In genomic region chr5:101728933-101729332, GRCh38 we compare ENCODE assay signal across 12 cellular contexts.
DNase-seq lines count a peak whose midpoint lies in the region; ATAC-seq and TF ChIP-seq lines count a peak whose summit lies in the region.
"Had no signal": no experiment of that assay in that cellular context is flagged by ENCODE, and none has a peak within 500 bp of the region (broad histone marks: within the 10 kb centered on the region; RNA-seq: fewer than 3 reads in every experiment).

No MANE protein-coding gene starts in this region.

- intact Hi-C loops in HCT116 (cut with micrococcal nuclease), result no loop called here

- no peak overlapping the region for H3K27ac ChIP-seq in HCT116 (ENCODE audit: low read depth, low read length)
- H3K27ac ChIP-seq: body of pancreas had no signal

- DNase-seq in DMS153 treated with DMSO at 0.1 percent for 48 hours (lab: John Stamatoyannopoulos, UW; ENCODE audit: unreplicated experiment), result peak; percentile 11
- no peak for DNase-seq in DMS153 (lab: John Stamatoyannopoulos, UW)
- DNase-seq in HCT116 (ENCODE audit: low read depth, low spot score), result peak; percentile 19
- DNase-seq in RKO (ENCODE audit: low spot score), result peak; percentile 52
- DNase-seq in kidney epithelial cell (ENCODE audit: low read depth), result no peak
- DNase-seq: activated T-cell treated with anti-CD3 and anti-CD28 coated beads, Interleukin-2, amount 50 U/mL, for 4 hours; body of pancreas; occipital lobe; stimulated activated CD4-positive, alpha-beta T cell treated with anti-CD3 and anti-CD28 coated beads, Interleukin-2, amount 100 ng/mL, for 24 hours had no signal

- no peaks in the 10 kb centered on the region for H3K36me3 ChIP-seq in HCT116 (ENCODE audit: control insufficient read depth in 1 of 2, insufficient read depth in 2 of 2, low read length in 2 of 2)
- no peaks in the 10 kb centered on the region for H3K36me3 ChIP-seq in kidney epithelial cell (ENCODE audit: control insufficient read depth, insufficient read depth, low read length)

- H3K4me3 ChIP-seq in HCT116 (replicated peaks in 1 of 2; ENCODE audit: low read depth in 1 of 2, low read length in 2 of 2) (no peak overlapping the region), kidney epithelial cell (ENCODE audit: low read depth, low read length) (no peak overlapping the region)
- H3K4me3 ChIP-seq: body of pancreas had no signal

- RAD21 ChIA-PET in HCT116 (lab: Charles Lee; ENCODE audit: low non-redundant PET in 1 of 2, low total read pairs in 2 of 2, uncharacterized antibody in 2 of 2, unreplicated experiment in 2 of 2), result no interaction called here

- H3K9me3 ChIP-seq in HCT116 (ENCODE audit: control insufficient read depth in 1 of 2, insufficient read depth in 1 of 2, low read depth in 1 of 2, low read length in 2 of 2), result no peaks in the 10 kb centered on the region
- H3K9me3 ChIP-seq: body of pancreas had no signal

- H3K27me3 ChIP-seq in HCT116 (ENCODE audit: insufficient read depth, low read length) (no peaks in the 10 kb centered on the region), kidney epithelial cell (ENCODE audit: control insufficient read depth, insufficient read depth, low read length) (no peaks in the 10 kb centered on the region)
- H3K27me3 ChIP-seq: body of pancreas had no signal

- no TSS peak for BruUV-seq in HCT116 (replicated peaks; lab: Mats Ljungman, UMichigan)

- TF ChIP-seq RAD21 in HCT116 (IDR thresholded peaks at IDR 0.05; ENCODE audit: low read depth), result no peak

- no peaks in the 10 kb centered on the region for H3K79me2 ChIP-seq in HCT116 (ENCODE audit: insufficient read depth, low read length)

- H3K9ac ChIP-seq in HCT116 (ENCODE audit: low read length), result no peak overlapping the region

- peak in 2 of 3 experiments; percentile 37 to 47; a peak in 4 of 6 replicates for TF ChIP-seq CTCF in HCT116 (IDR thresholded peaks at IDR 0.05 in 2 of 3, conservative IDR thresholded peaks at IDR 0.05 in 1 of 3; ENCODE audit: borderline replicate concordance in 1 of 3, insufficient read depth in 1 of 3, low read depth in 2 of 3, low read length in 2 of 3)
- peak; percentile 24 for TF ChIP-seq CTCF in kidney epithelial cell (IDR thresholded peaks at IDR 0.05; ENCODE audit: insufficient read depth, low read length, poor library complexity, severe bottlenecking)

- no peaks in the 10 kb centered on the region for H3K4me1 ChIP-seq in HCT116 (ENCODE audit: control insufficient read depth in 1 of 2, insufficient read depth in 2 of 2, low read length in 2 of 2)
- H3K4me1 ChIP-seq: body of pancreas had no signal

- H3K9me2 ChIP-seq in HCT116 (ENCODE audit: insufficient read depth), result no peaks in the 10 kb centered on the region

- peak; percentile 84 for ATAC-seq in HCT116
- ATAC-seq in GM21576 (IDR thresholded peaks at IDR 0.05; ENCODE audit: unreplicated experiment), result no peak
- ATAC-seq in GM21423 (IDR thresholded peaks at IDR 0.05; ENCODE audit: unreplicated experiment), result no peak
- ATAC-seq in GM21825 (IDR thresholded peaks at IDR 0.05; ENCODE audit: unreplicated experiment), result no peak
- ATAC-seq: activated T-cell treated with anti-CD3 and anti-CD28 coated beads, Interleukin-2, amount 50 U/mL, for 4 hours; body of pancreas had no signal

- TF ChIP-seq POLR2A in HCT116 (IDR thresholded peaks at IDR 0.05; ENCODE audit: borderline replicate concordance, extremely low read depth, insufficient read depth, insufficient read length), result no peak

- H4K20me1 ChIP-seq in HCT116 (ENCODE audit: insufficient read depth), result no peaks in the 10 kb centered on the region

- POLR2A ChIA-PET in HCT116 (lab: Charles Lee), result no interaction called here

- CTCF ChIA-PET in HCT116 (lab: Charles Lee), result no interaction called here

- peak overlapping the region; percentile 6 for H2AFZ ChIP-seq in HCT116 (ENCODE audit: low read depth, low read length, poor library complexity, severe bottlenecking)

- H3K4me2 ChIP-seq in HCT116 (ENCODE audit: low read length), result no peak overlapping the region

TF ChIP-seq in HCT116, 20 proteins besides CTCF, POLR2A, EP300 and RAD21:
- TF ChIP-seq FOSL1 (IDR thresholded peaks at IDR 0.05; ENCODE audit: low read depth) (no peak), REST (IDR thresholded peaks at IDR 0.05; ENCODE audit: low read depth) (no peak), YY1 (IDR thresholded peaks at IDR 0.05; ENCODE audit: extremely low read depth, insufficient replicate concordance, low read depth, low read length) (no peak), POLR2AphosphoS5 (IDR thresholded peaks at IDR 0.05; ENCODE audit: low read depth, low read length) (no peak), EGR1 (IDR thresholded peaks at IDR 0.05; ENCODE audit: low read depth) (no peak), CBX3 (IDR thresholded peaks at IDR 0.05; ENCODE audit: low read depth) (no peak), CEBPB (IDR thresholded peaks at IDR 0.05; ENCODE audit: low read depth) (no peak), EZH2 (IDR thresholded peaks at IDR 0.05) (no peak), ZNF274 (IDR thresholded peaks at IDR 0.05; ENCODE audit: low read depth, low read length) (no peak), ELF1 (IDR thresholded peaks at IDR 0.05; ENCODE audit: borderline replicate concordance, low read depth) (no peak), SRF (IDR thresholded peaks at IDR 0.05; ENCODE audit: low read depth) (no peak), TCF7L2 (IDR thresholded peaks at IDR 0.05; ENCODE audit: borderline replicate concordance, extremely low read depth, insufficient read depth, insufficient read length) (no peak), ZBTB33 (IDR thresholded peaks at IDR 0.05; ENCODE audit: extremely low read depth, insufficient replicate concordance, low read length) (no peak), ZFX (IDR thresholded peaks at IDR 0.05) (no peak), SIN3A (IDR thresholded peaks at IDR 0.05; ENCODE audit: low read depth) (no peak), JUND (IDR thresholded peaks at IDR 0.05) (no peak), SP1 (IDR thresholded peaks at IDR 0.05; ENCODE audit: low read depth) (no peak)
- TF ChIP-seq, protein P1, sequence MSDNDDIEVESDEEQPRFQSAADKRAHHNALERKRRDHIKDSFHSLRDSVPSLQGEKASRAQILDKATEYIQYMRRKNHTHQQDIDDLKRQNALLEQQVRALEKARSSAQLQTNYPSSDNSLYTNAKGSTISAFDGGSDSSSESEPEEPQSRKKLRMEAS (IDR thresholded peaks at IDR 0.05), result no peak

Comparison
In these comparisons a context has a peak if more than half of its experiments do, and no peak if none do; other contexts are left out.
1. DNase-seq: peak in DMS153 treated with DMSO at 0.1 percent for 48 hours (single experiment), HCT116 (single experiment) and RKO (single experiment); none in DMS153 (single experiment) and kidney epithelial cell (single experiment).